In genomic region chr2:80073134-80073561, GRCh38 we compare ENCODE assay signal across 8 cellular contexts.
DNase-seq lines count a peak whose midpoint lies in the region; ATAC-seq, FAIRE-seq and TF ChIP-seq lines count a peak whose summit lies in the region.

No MANE protein-coding gene starts in this region.

- intact Hi-C loops in dorsolateral prefrontal cortex (cut with DNase I) (loop anchor here (5.0 to 10.0 kb wide), 3 partner anchors 138 to 224 kb away; no protein-coding TSS in a partner anchor), lower lobe of right lung (cut with DNase I) (no loop called here)

- no peaks in the 10 kb centered on the region for H3K4me1 Mint-ChIP-seq in activated CD8-positive, alpha-beta memory T cell treated with anti-CD3 and anti-CD28 coated beads, Interleukin-2, amount 10 ng/mL, durations not matched to agents 7 days and 5 days

- no peak overlapping the region for H3K4me3 Mint-ChIP-seq in activated CD8-positive, alpha-beta memory T cell treated with anti-CD3 and anti-CD28 coated beads, Interleukin-2, amount 10 ng/mL, durations not matched to agents 7 days and 5 days

- H3K27ac Mint-ChIP-seq in activated CD8-positive, alpha-beta memory T cell treated with anti-CD3 and anti-CD28 coated beads, Interleukin-2, amount 10 ng/mL, durations not matched to agents 7 days and 5 days = no peak overlapping the region

- FAIRE-seq in RCC 7860 (lab: Jason Lieb, UNC) = no peak

- peak; percentile 85 for ATAC-seq in GM19351 (IDR thresholded peaks at IDR 0.05; ENCODE audit: unreplicated experiment)
- peak; percentile 74 to 76 for ATAC-seq in lower lobe of right lung
- ATAC-seq in stimulated activated naive CD8-positive, alpha-beta T cell treated with anti-CD3 and anti-CD28 coated beads, Interleukin-15, Interleukin-2, amounts not matched to agents 100 U/mL and 50 U/mL, for 24 hours = no peak
- no peak for ATAC-seq in activated CD8-positive, alpha-beta memory T cell treated with anti-CD3 and anti-CD28 coated beads, Interleukin-2, amount 10 ng/mL, durations not matched to agents 7 days and 5 days

- TF ChIP-seq CTCF in dorsolateral prefrontal cortex (IDR thresholded peaks at IDR 0.05 in 54 of 56, conservative IDR thresholded peaks at IDR 0.05 in 2 of 56; ENCODE audit: low read depth in 1 of 56, partially characterized antibody in 56 of 56) (peak; percentile 52 to 87 (median 78)), lower lobe of right lung (IDR thresholded peaks at IDR 0.05) (peak; percentile 64)

- no peaks in the 10 kb centered on the region for H3K36me3 Mint-ChIP-seq in activated CD8-positive, alpha-beta memory T cell treated with anti-CD3 and anti-CD28 coated beads, Interleukin-2, amount 10 ng/mL, durations not matched to agents 7 days and 5 days

- H3K36me3 ChIP-seq in lower lobe of right lung = no peaks in the 10 kb centered on the region

- H3K4me3 ChIP-seq in dorsolateral prefrontal cortex (no peak overlapping the region), lower lobe of right lung (no peak overlapping the region)

- H3K4me1 ChIP-seq in lower lobe of right lung = no peaks in the 10 kb centered on the region

- H3K9me3 Mint-ChIP-seq in activated CD8-positive, alpha-beta memory T cell treated with anti-CD3 and anti-CD28 coated beads, Interleukin-2, amount 10 ng/mL, durations not matched to agents 7 days and 5 days (ENCODE audit: low read depth) = peaks cover 2% of the 10 kb centered on the region

- H3K9me3 ChIP-seq in lower lobe of right lung = no peaks in the 10 kb centered on the region

- DNase-seq in DMS153 treated with DMSO at 0.1 percent for 48 hours (lab: John Stamatoyannopoulos, UW; ENCODE audit: unreplicated experiment) (peak; percentile 40), KG1 (lab: John Stamatoyannopoulos, UW) (peak; percentile 19), RCC 7860 (ENCODE audit: low spot score) (peak; percentile 17), dorsolateral prefrontal cortex (peak in 3 of 10 donors; percentile 30 to 44 (median 42)), lower lobe of right lung (no peak)
- no peak for DNase-seq in stimulated activated naive CD8-positive, alpha-beta T cell treated with anti-CD3 and anti-CD28 coated beads, Interleukin-15, Interleukin-2, amounts not matched to agents 100 U/mL and 50 U/mL, for 24 hours
- no peak for DNase-seq in activated CD8-positive, alpha-beta memory T cell treated with anti-CD3 and anti-CD28 coated beads, Interleukin-2, amount 10 ng/mL, durations not matched to agents 7 days and 5 days

- no peaks in the 10 kb centered on the region for H3K27me3 ChIP-seq in dorsolateral prefrontal cortex
- H3K27me3 ChIP-seq in lower lobe of right lung (ENCODE audit: low read depth) = no peaks in the 10 kb centered on the region

- CTCF ChIA-PET in activated CD8-positive, alpha-beta memory T cell treated with anti-CD3 and anti-CD28 coated beads, Interleukin-2, amount 10 ng/mL, durations not matched to agents 7 days and 5 days (lab: Charles Lee) = no interaction called here

- no peaks in the 10 kb centered on the region for H3K27me3 Mint-ChIP-seq in activated CD8-positive, alpha-beta memory T cell treated with anti-CD3 and anti-CD28 coated beads, Interleukin-2, amount 10 ng/mL, durations not matched to agents 7 days and 5 days

- H3K27ac ChIP-seq in dorsolateral prefrontal cortex (peak overlapping the region in 1 of 59 donors; percentile 13), lower lobe of right lung (no peak overlapping the region)

Comparison
In these comparisons a context has a peak if more than half of its experiments do, and no peak if none do; other contexts are left out.
1. DNase-seq: peak in DMS153 treated with DMSO at 0.1 percent for 48 hours (single experiment), KG1 (single experiment) and RCC 7860 (single experiment); none in lower lobe of right lung (single experiment), stimulated activated naive CD8-positive, alpha-beta T cell treated with anti-CD3 and anti-CD28 coated beads, Interleukin-15, Interleukin-2, amounts not matched to agents 100 U/mL and 50 U/mL, for 24 hours (single experiment) and activated CD8-positive, alpha-beta memory T cell treated with anti-CD3 and anti-CD28 coated beads, Interleukin-2, amount 10 ng/mL, durations not matched to agents 7 days and 5 days (single experiment).
2. ATAC-seq: peak in GM19351 (single experiment) and lower lobe of right lung (2 of 2); none in stimulated activated naive CD8-positive, alpha-beta T cell treated with anti-CD3 and anti-CD28 coated beads, Interleukin-15, Interleukin-2, amounts not matched to agents 100 U/mL and 50 U/mL, for 24 hours (single experiment) and activated CD8-positive, alpha-beta memory T cell treated with anti-CD3 and anti-CD28 coated beads, Interleukin-2, amount 10 ng/mL, durations not matched to agents 7 days and 5 days (single experiment).